2 cellular contexts compared by ENCODE assay signal in the genomic region with DNA sequence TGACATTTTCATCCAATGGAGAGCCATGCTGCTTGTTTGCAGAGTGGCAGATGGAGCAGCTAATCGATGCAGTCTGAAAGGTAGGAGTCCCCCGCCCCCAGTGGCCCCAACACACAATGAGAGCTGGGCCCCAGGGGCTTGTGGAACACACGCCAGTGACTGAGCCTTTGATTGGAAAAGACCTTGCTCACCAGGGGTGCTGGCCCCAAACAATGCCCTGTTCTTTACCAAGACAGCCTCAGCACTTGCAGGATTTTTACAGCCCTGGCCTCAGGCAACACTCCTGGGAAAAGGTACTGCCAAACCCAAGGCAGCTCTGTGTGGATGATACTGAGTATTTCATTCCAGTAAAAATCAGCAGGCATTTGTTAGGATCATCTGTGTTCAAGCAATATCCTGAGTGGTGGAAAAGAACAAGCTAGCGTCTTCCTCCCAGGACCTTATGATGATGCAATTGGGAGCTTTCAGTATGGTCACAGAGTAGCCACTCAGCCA.
TF ChIP-seq lines count a peak whose summit lies in the region.

No MANE protein-coding gene starts in this region.

TF ChIP-seq in HEK293T, 16 proteins besides CTCF, POLR2A, EP300 and RAD21:
- TF ChIP-seq ARNT (IDR thresholded peaks at IDR 0.05): no peak
- TF ChIP-seq, protein P1, sequence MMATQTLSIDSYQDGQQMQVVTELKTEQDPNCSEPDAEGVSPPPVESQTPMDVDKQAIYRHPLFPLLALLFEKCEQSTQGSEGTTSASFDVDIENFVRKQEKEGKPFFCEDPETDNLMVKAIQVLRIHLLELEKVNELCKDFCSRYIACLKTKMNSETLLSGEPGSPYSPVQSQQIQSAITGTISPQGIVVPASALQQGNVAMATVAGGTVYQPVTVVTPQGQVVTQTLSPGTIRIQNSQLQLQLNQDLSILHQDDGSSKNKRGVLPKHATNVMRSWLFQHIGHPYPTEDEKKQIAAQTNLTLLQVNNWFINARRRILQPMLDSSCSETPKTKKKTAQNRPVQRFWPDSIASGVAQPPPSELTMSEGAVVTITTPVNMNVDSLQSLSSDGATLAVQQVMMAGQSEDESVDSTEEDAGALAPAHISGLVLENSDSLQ (IDR thresholded peaks at IDR 0.05): peak; percentile 46; the same call in 1 of the 2 replicates

TF ChIP-seq in H1, 55 proteins besides CTCF, POLR2A, EP300 and RAD21:
- TF ChIP-seq TCF12 (IDR thresholded peaks at IDR 0.05; ENCODE audit: low read depth, low read length) (no peak), CEBPB (IDR thresholded peaks at IDR 0.05; ENCODE audit: low read depth, low read length) (peak; percentile 59; the same call in 1 of the 2 replicates), ASH2L (IDR thresholded peaks at IDR 0.05; ENCODE audit: low read length) (peak; percentile 33), SP1 (IDR thresholded peaks at IDR 0.05; ENCODE audit: low read depth, low read length) (peak; percentile 68; the same call in 1 of the 2 replicates), SP2 (IDR thresholded peaks at IDR 0.05; ENCODE audit: low read length) (peak; percentile 19; the same call in 1 of the 2 replicates), ATF3 (IDR thresholded peaks at IDR 0.05; ENCODE audit: insufficient read depth, low read depth, low read length) (peak; percentile 67)
- TF ChIP-seq, protein P2, sequence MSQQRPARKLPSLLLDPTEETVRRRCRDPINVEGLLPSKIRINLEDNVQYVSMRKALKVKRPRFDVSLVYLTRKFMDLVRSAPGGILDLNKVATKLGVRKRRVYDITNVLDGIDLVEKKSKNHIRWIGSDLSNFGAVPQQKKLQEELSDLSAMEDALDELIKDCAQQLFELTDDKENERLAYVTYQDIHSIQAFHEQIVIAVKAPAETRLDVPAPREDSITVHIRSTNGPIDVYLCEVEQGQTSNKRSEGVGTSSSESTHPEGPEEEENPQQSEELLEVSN (IDR thresholded peaks at IDR 0.05): no peak
